ENCODE assay signal across 8 cellular contexts in genomic region chr1:117067528-117068370, GRCh38. TPM values are rescaled to one million over a fixed set of nuclear protein-coding genes. Genes with fewer than 3 reads are reported as not detected.
A peak's percentile ranks its signal among the peaks of the same experiment; 100 is the strongest.
DNase-seq lines count a peak whose midpoint lies in the region; ATAC-seq, FAIRE-seq and TF ChIP-seq lines count a peak whose summit lies in the region.

No MANE protein-coding gene starts in this region.

- H3K4me3 Mint-ChIP-seq in activated naive CD4-positive, alpha-beta T cell treated with anti-CD3 and anti-CD28 coated beads for 36 hours: no peak overlapping the region
- no peak overlapping the region for H3K4me3 Mint-ChIP-seq in osteocyte (ENCODE audit: unreplicated experiment)

- ATAC-seq in HG03108 (IDR thresholded peaks at IDR 0.05; ENCODE audit: unreplicated experiment): peak; percentile 66

- H3K9me3 Mint-ChIP-seq in activated naive CD4-positive, alpha-beta T cell treated with anti-CD3 and anti-CD28 coated beads for 36 hours: no peaks in the 10 kb centered on the region
- H3K9me3 Mint-ChIP-seq in osteocyte (ENCODE audit: unreplicated experiment): no peaks in the 10 kb centered on the region

- H3K27me3 Mint-ChIP-seq in activated naive CD4-positive, alpha-beta T cell treated with anti-CD3 and anti-CD28 coated beads for 36 hours (ENCODE audit: low read depth): no peaks in the 10 kb centered on the region
- no peaks in the 10 kb centered on the region for H3K27me3 Mint-ChIP-seq in osteocyte (ENCODE audit: unreplicated experiment)

- peaks cover 54% of the 10 kb centered on the region for H3K36me3 Mint-ChIP-seq in activated naive CD4-positive, alpha-beta T cell treated with anti-CD3 and anti-CD28 coated beads for 36 hours (ENCODE audit: low read depth)
- H3K36me3 Mint-ChIP-seq in osteocyte (ENCODE audit: unreplicated experiment): no peaks in the 10 kb centered on the region

- intact Hi-C loops in activated naive CD4-positive, alpha-beta T cell treated with anti-CD3 and anti-CD28 coated beads for 36 hours (cut with micrococcal nuclease): loop anchor here (1.0 to 10.0 kb wide), 6 partner anchors 27 to 857 kb away; partner anchors contain the start of genes GDAP2 and WDR3

- CTCF ChIA-PET in activated naive CD4-positive, alpha-beta T cell treated with anti-CD3 and anti-CD28 coated beads for 36 hours (lab: Charles Lee): interaction anchor here (0.6 to 3.1 kb wide), 15 partner anchors 10 to 561 kb away, joined by 3 to 17 read pairs (median 3); no protein-coding TSS in a partner anchor

- no peak overlapping the region for H3K27ac Mint-ChIP-seq in activated naive CD4-positive, alpha-beta T cell treated with anti-CD3 and anti-CD28 coated beads for 36 hours
- no peak overlapping the region for H3K27ac Mint-ChIP-seq in osteocyte (ENCODE audit: unreplicated experiment)

- 0 out of 2 replicates have a peak, but pooled peaks have one; percentile 29 for TF ChIP-seq POLR2A in GM12892 (IDR thresholded peaks at IDR 0.05; ENCODE audit: low read depth, low read length)

- DNase-seq in AML-193 (lab: John Stamatoyannopoulos, UW) (peak; percentile 21 to 45), GM12892 (ENCODE audit: insufficient read length) (no peak), NCI-H526 treated with DMSO at 0.1 percent for 48 hours (lab: John Stamatoyannopoulos, UW) (peak; percentile 42), germinal center (ENCODE audit: low spot score) (peak; percentile 35), osteocyte (ENCODE audit: extremely low spot score, unreplicated experiment) (no peak), DMS153 (lab: John Stamatoyannopoulos, UW) (no peak)
- DNase-seq in activated naive CD4-positive, alpha-beta T cell treated with anti-CD3 and anti-CD28 coated beads for 36 hours: peak; percentile 58

- peak; percentile 73 for FAIRE-seq in GM12892 (lab: Jason Lieb, UNC)

- peak; percentile 94 for TF ChIP-seq CTCF in osteocyte (IDR thresholded peaks at IDR 0.05)

- H3K4me1 Mint-ChIP-seq in activated naive CD4-positive, alpha-beta T cell treated with anti-CD3 and anti-CD28 coated beads for 36 hours (ENCODE audit: low read depth): peaks cover 40% of the 10 kb centered on the region
- peaks cover 3% of the 10 kb centered on the region for H3K4me1 Mint-ChIP-seq in osteocyte (ENCODE audit: unreplicated experiment)

RNA-seq across cellular contexts. Expression of gene TTF2, which starts 7.6 kb away (rescaled TPM):
- polyA plus RNA-seq in GM12892 (2012; ENCODE audit: missing spikeins): 96.2 TPM
- total RNA-seq in activated naive CD4-positive, alpha-beta T cell treated with anti-CD3 and anti-CD28 coated beads for 36 hours: 100 to 1,000 TPM; 113 to 122 TPM
- total RNA-seq in osteocyte: 17.4 and 18.6 TPM in 2 replicates

RNA-seq across cellular contexts. Expression of gene TRIM45, which starts 53.8 kb away (rescaled TPM):
- 1.4 TPM for polyA plus RNA-seq in GM12892 (2012; ENCODE audit: missing spikeins)
- total RNA-seq in activated naive CD4-positive, alpha-beta T cell treated with anti-CD3 and anti-CD28 coated beads for 36 hours: under 1 TPM; 0.17 TPM
- 5.0 and 6.3 TPM in 2 replicates for total RNA-seq in osteocyte

Comparison
In these comparisons a context has a peak if more than half of its experiments do, and no peak if none do; other contexts are left out.
1. DNase-seq: peak in AML-193 (2 of 2), NCI-H526 treated with DMSO at 0.1 percent for 48 hours (single experiment), activated naive CD4-positive, alpha-beta T cell treated with anti-CD3 and anti-CD28 coated beads for 36 hours (single experiment) and germinal center (single experiment); none in GM12892 (single experiment), osteocyte (single experiment) and DMS153 (single experiment).